8 cellular contexts compared by ENCODE assay signal in genomic region chr6:130517444-130517931, GRCh38.
A peak's percentile ranks its signal among the peaks of the same experiment; 100 is the strongest.
DNase-seq lines count a peak whose midpoint lies in the region; ATAC-seq lines count a peak whose summit lies in the region.

No MANE protein-coding gene starts in this region.

- H3K4me3 Mint-ChIP-seq in T-helper 17 cell: no peak overlapping the region
- H3K4me3 Mint-ChIP-seq in stimulated activated naive CD8-positive, alpha-beta T cell treated with anti-CD3 and anti-CD28 coated beads, Interleukin-15, amount 100 ng/mL, for 72 hours: peak overlapping the region; percentile 26 to 32

- H3K9me3 Mint-ChIP-seq in stimulated activated naive CD8-positive, alpha-beta T cell treated with anti-CD3 and anti-CD28 coated beads, Interleukin-15, amount 100 ng/mL, for 72 hours: peaks cover 25 to 40% of the 10 kb centered on the region in 2 donors

- peak; percentile 30 for DNase-seq in stimulated activated CD4-positive, alpha-beta T cell treated with anti-CD3 and anti-CD28 coated beads, Interleukin-2, amount 100 ng/mL, for 4 hours (ENCODE audit: low read depth)
- no peak for DNase-seq in stimulated activated CD4-positive, alpha-beta T cell treated with anti-CD3 and anti-CD28 coated beads, Interleukin-12 subunit alpha, Interleukin-12 subunit beta, amount 100 ng/mL, for 4 hours
- DNase-seq in T-helper 17 cell: no peak
- DNase-seq in stimulated activated naive CD8-positive, alpha-beta T cell treated with anti-CD3 and anti-CD28 coated beads, Interleukin-15, amount 100 ng/mL, for 72 hours: peak in 1 of 2 donors; percentile 52
- no peak for DNase-seq in HUDEP-2 (lab: John Stamatoyannopoulos, UW; ENCODE audit: unreplicated experiment in 76 of 76)
- no peak for DNase-seq in SK-N-DZ (ENCODE audit: low spot score)
- DNase-seq in NCI-H2107 (lab: John Stamatoyannopoulos, UW): no peak

- no peaks in the 10 kb centered on the region for H3K27me3 Mint-ChIP-seq in T-helper 17 cell
- H3K27me3 Mint-ChIP-seq in stimulated activated naive CD8-positive, alpha-beta T cell treated with anti-CD3 and anti-CD28 coated beads, Interleukin-15, amount 100 ng/mL, for 72 hours: no peaks in the 10 kb centered on the region

- H3K9me3 ChIP-seq in T-helper 17 cell (ENCODE audit: control insufficient read depth, low read length, poor library complexity, severe bottlenecking): no peaks in the 10 kb centered on the region

- H3K27ac Mint-ChIP-seq in T-helper 17 cell: peak overlapping the region; percentile 16
- H3K27ac Mint-ChIP-seq in stimulated activated naive CD8-positive, alpha-beta T cell treated with anti-CD3 and anti-CD28 coated beads, Interleukin-15, amount 100 ng/mL, for 72 hours: peak overlapping the region; percentile 92 to 95

- peak; percentile 73 for ATAC-seq in HG02970 (IDR thresholded peaks at IDR 0.05; ENCODE audit: low FRiP score, unreplicated experiment)
- no peak for ATAC-seq in T-helper 17 cell
- peak; percentile 78 for ATAC-seq in stimulated activated naive CD8-positive, alpha-beta T cell treated with anti-CD3 and anti-CD28 coated beads, Interleukin-15, amount 100 ng/mL, for 72 hours

- H3K4me1 Mint-ChIP-seq in T-helper 17 cell: peaks cover 17% of the 10 kb centered on the region
- H3K4me1 Mint-ChIP-seq in stimulated activated naive CD8-positive, alpha-beta T cell treated with anti-CD3 and anti-CD28 coated beads, Interleukin-15, amount 100 ng/mL, for 72 hours: peaks cover 66% of the 10 kb centered on the region

- H3K36me3 Mint-ChIP-seq in T-helper 17 cell (ENCODE audit: low read depth): no peaks in the 10 kb centered on the region
